Comparison of ENCODE assay signal across 7 cellular contexts in genomic region chr5:20735715-20736114, GRCh38.
DNase-seq lines count a peak whose midpoint lies in the region; ATAC-seq, FAIRE-seq and TF ChIP-seq lines count a peak whose summit lies in the region.
"Not testable (repeated sequence)": the region's sequence is repeated elsewhere in the genome, so short reads cannot be mapped to it uniquely, and the experiment has no call there.

No MANE protein-coding gene starts in this region.

- RAD21 ChIA-PET in GM12878 (lab: Charles Lee; ENCODE audit: unreplicated experiment), result not testable (repeated sequence)

- H3K36me3 ChIP-seq in GM12878 (ENCODE audit: control insufficient read depth in 2 of 2, insufficient read depth in 2 of 2, low read length in 1 of 2), result not testable (repeated sequence)

- not testable (repeated sequence) for H3K9ac ChIP-seq in GM12878 (ENCODE audit: control insufficient read depth, insufficient read depth, low read length)

- not testable (repeated sequence) for H3K4me3 ChIP-seq in GM12878

- SMC1A ChIA-PET in GM12878 (lab: Charles Lee; ENCODE audit: uncharacterized antibody, unreplicated experiment), result not testable (repeated sequence)

- TF ChIP-seq CTCF in GM12878 (IDR thresholded peaks at IDR 0.05 in 2 of 3, conservative IDR thresholded peaks at IDR 0.05 in 1 of 3; ENCODE audit: control insufficient read depth in 2 of 3, extremely low read depth in 1 of 3, insufficient read depth in 1 of 3, low read depth in 3 of 3, low read length in 3 of 3), result not testable (repeated sequence)

- in situ Hi-C loops in GM12878 (cut with MboI), result not testable (repeated sequence)

- intact Hi-C loops in GM12878 (cut with micrococcal nuclease; ENCODE audit: unreplicated experiment), result not testable (repeated sequence)

- H3K79me2 ChIP-seq in GM12878 (ENCODE audit: control insufficient read depth, insufficient read depth, low read length), result not testable (repeated sequence)

- TF ChIP-seq RAD21 in GM12878 (IDR thresholded peaks at IDR 0.05; ENCODE audit: insufficient read depth, low read depth, low read length), result not testable (repeated sequence)

- CTCF ChIA-PET in GM12878 (lab: Yijun Ruan, JAX), result not testable (repeated sequence)

- H3K4me1 ChIP-seq in GM12878 (ENCODE audit: control insufficient read depth, insufficient read depth, low read length), result not testable (repeated sequence)

- H3K27me3 ChIP-seq in GM12878 (replicated peaks in 1 of 2; ENCODE audit: control insufficient read depth in 2 of 2, insufficient read depth in 2 of 2, low read length in 1 of 2), result not testable (repeated sequence)

- not testable (repeated sequence) for BruUV-seq in GM12878 (replicated peaks; lab: Mats Ljungman, UMichigan)

- TF ChIP-seq EP300 in GM12878 (IDR thresholded peaks at IDR 0.05; ENCODE audit: borderline replicate concordance in 1 of 2, control insufficient read depth in 1 of 2, low read depth in 2 of 2, low read length in 2 of 2), result not testable (repeated sequence)

- ATAC-seq in GM18519 (IDR thresholded peaks at IDR 0.05; ENCODE audit: low FRiP score, unreplicated experiment) (peak; percentile 65), GM21619 (IDR thresholded peaks at IDR 0.05; ENCODE audit: unreplicated experiment) (peak; percentile 77), HG02798 (IDR thresholded peaks at IDR 0.05; ENCODE audit: poor library complexity, unreplicated experiment) (peak; percentile 87), HG03060 (IDR thresholded peaks at IDR 0.05; ENCODE audit: low read depth, unreplicated experiment) (peak; percentile 55), HG03442 (IDR thresholded peaks at IDR 0.05; ENCODE audit: unreplicated experiment) (peak; percentile 79), GM12878 (peak; percentile 85)

- POLR2A ChIA-PET in GM12878 (lab: Charles Lee), result not testable (repeated sequence)

- not testable (repeated sequence) for TF ChIP-seq POLR2A in GM12878 (IDR thresholded peaks at IDR 0.05; ENCODE audit: low read depth, low read length)

- not testable (repeated sequence) for H3K4me2 ChIP-seq in GM12878 (ENCODE audit: control insufficient read depth, insufficient read depth)

- H4K20me1 ChIP-seq in GM12878 (ENCODE audit: control insufficient read depth, insufficient read depth), result not testable (repeated sequence)

- FAIRE-seq in GM19239 (lab: Jason Lieb, UNC), result peak; percentile 51
- FAIRE-seq in GM12878 (lab: Jason Lieb, UNC), result not testable (repeated sequence)

- DNase-seq in GM19239 (ENCODE audit: insufficient read length, low spot score); GM12878 (ENCODE audit: low read depth, low spot score): not testable (repeated sequence)

- not testable (repeated sequence) for H2AFZ ChIP-seq in GM12878 (ENCODE audit: control insufficient read depth, low read depth, low read length)

- whole genome bisulfite sequencing in GM12878 (ENCODE audit: insufficient coverage, insufficient replicate concordance, low lambda C conversion rate, missing lambda C conversion rate), result 0% methylated on average over 2 of the region's 2 CpGs

- not testable (repeated sequence) for H3K27ac ChIP-seq in GM12878 (ENCODE audit: control insufficient read depth, insufficient read depth)

- H3K9me3 ChIP-seq in GM12878 (replicated peaks; ENCODE audit: control insufficient read depth, insufficient read depth, low read length), result not testable (repeated sequence)
